Comparison of ENCODE assay signal across 38 cellular contexts in genomic region chr3:98025392-98025791, GRCh38. TPM values are rescaled to one million over a fixed set of nuclear protein-coding genes. Genes with fewer than 3 reads are reported as not detected.
"Had no signal": no experiment of that assay in that cellular context is flagged by ENCODE, and none has a peak within 500 bp of the region (broad histone marks: within the 10 kb centered on the region; RNA-seq: fewer than 3 reads in every experiment).

No MANE protein-coding gene starts in this region.

- H3K4me3 ChIP-seq: adrenal gland, body of pancreas, breast epithelium had no signal

- H3K36me3 ChIP-seq: adrenal gland, brain microvascular endothelial cell, breast epithelium had no signal

- ATAC-seq: activated CD8-positive, alpha-beta memory T cell treated with anti-CD3 and anti-CD28 coated beads, Interleukin-2, amount 10 ng/mL, durations not matched to agents 7 days and 5 days; activated CD8-positive, alpha-beta T cell treated with anti-CD3 and anti-CD28 coated beads, Interleukin-2, amount 10 ng/mL, durations not matched to agents 7 days and 5 days; activated naive CD4-positive, alpha-beta T cell treated with anti-CD3 and anti-CD28 coated beads, Interleukin-2, amount 50 U/mL, for 72 hours; activated T-helper 17 cell treated with anti-CD3 and anti-CD28 coated beads, Interleukin-2, amount 50 U/mL, for 72 hours; body of pancreas had no signal

- H3K36me3 Mint-ChIP-seq: activated CD4-positive, alpha-beta memory T cell treated with anti-CD3 and anti-CD28 coated beads for 36 hours; activated CD8-positive, alpha-beta memory T cell treated with anti-CD3 and anti-CD28 coated beads, Interleukin-2, amount 10 ng/mL, durations not matched to agents 7 days and 5 days; activated naive CD4-positive, alpha-beta T cell treated with anti-CD3 and anti-CD28 coated beads, Interleukin-2, amount 50 U/mL, for 72 hours; activated naive CD8-positive, alpha-beta T cell treated with anti-CD3 and anti-CD28 coated beads for 36 hours had no signal

- H3K4me1 ChIP-seq: body of pancreas, breast epithelium had no signal

- H3K4me3 Mint-ChIP-seq: activated B cell treated with CpG ODN at 0.5 μM for 24 hours; activated CD4-positive, alpha-beta memory T cell treated with anti-CD3 and anti-CD28 coated beads for 36 hours; activated CD4-positive, alpha-beta T cell treated with anti-CD3 and anti-CD28 coated beads, Interleukin-2, amount 10 ng/mL, durations not matched to agents 24 days and 14 days; activated CD8-positive, alpha-beta memory T cell treated with anti-CD3 and anti-CD28 coated beads, Interleukin-2, amount 10 ng/mL, durations not matched to agents 7 days and 5 days; activated CD8-positive, alpha-beta T cell treated with anti-CD3 and anti-CD28 coated beads, Interleukin-2, amount 10 ng/mL, durations not matched to agents 7 days and 5 days; activated naive CD4-positive, alpha-beta T cell treated with anti-CD3 and anti-CD28 coated beads for 36 hours; activated naive CD8-positive, alpha-beta T cell treated with anti-CD3 and anti-CD28 coated beads for 36 hours; activated T-cell treated with anti-CD3 and anti-CD28 coated beads, Interleukin-2, amount 50 U/mL, for 24 hours; activated T-helper 1 cell treated with anti-CD3 and anti-CD28 coated beads, Interleukin-12 subunit alpha, Interleukin-12 subunit beta, Interleukin-2, Interleukin-4 antibody, amounts not matched to agents 30 ng/mL and 10 ng/mL and 1 ng/mL, durations not matched to agents 14 hours and 24 hours and 36 hours; activated T-helper 17 cell treated with anti-CD3 and anti-CD28 coated beads, Interleukin-2, amount 50 U/mL, for 72 hours; T-helper 1 cell treated with Interleukin-12 subunit alpha and Interleukin-12 subunit beta and Interleukin-4 antibody, amounts not matched to agents 30 μg/mL and 1 μg/mL, for 36 hours; T-helper 2 cell treated with Interferon-gamma antibody and Interleukin-4, amounts not matched to agents 5 μg/mL and 100 μg/mL, for 36 hours had no signal

- H3K9me3 Mint-ChIP-seq: activated B cell treated with CpG ODN at 0.5 μM for 24 hours; activated CD4-positive, alpha-beta memory T cell treated with anti-CD3 and anti-CD28 coated beads for 36 hours; activated CD4-positive, alpha-beta T cell treated with anti-CD3 and anti-CD28 coated beads, Interleukin-2, amount 10 ng/mL, durations not matched to agents 24 days and 14 days; activated naive CD4-positive, alpha-beta T cell treated with anti-CD3 and anti-CD28 coated beads for 36 hours; activated naive CD4-positive, alpha-beta T cell treated with anti-CD3 and anti-CD28 coated beads, Interleukin-2, amount 50 U/mL, for 72 hours; activated naive CD8-positive, alpha-beta T cell treated with anti-CD3 and anti-CD28 coated beads for 36 hours; activated T-cell treated with anti-CD3 and anti-CD28 coated beads, Interleukin-2, amount 50 U/mL, for 24 hours; activated T-helper 1 cell treated with anti-CD3 and anti-CD28 coated beads, Interleukin-12 subunit alpha, Interleukin-12 subunit beta, Interleukin-2, Interleukin-4 antibody, amounts not matched to agents 30 ng/mL and 10 ng/mL and 1 ng/mL, durations not matched to agents 14 hours and 24 hours and 36 hours; activated T-helper 17 cell treated with anti-CD3 and anti-CD28 coated beads, Interleukin-2, amount 50 U/mL, for 72 hours; T-helper 2 cell treated with Interferon-gamma antibody and Interleukin-4, amounts not matched to agents 5 μg/mL and 100 μg/mL, for 36 hours had no signal

- H3K4me1 Mint-ChIP-seq: activated B cell treated with CpG ODN at 0.5 μM for 24 hours had no signal

- DNase-seq: activated B cell treated with CpG ODN at 0.5 μM for 24 hours; activated CD4-positive, alpha-beta memory T cell treated with anti-CD3 and anti-CD28 coated beads for 36 hours; activated CD4-positive, alpha-beta T cell treated with anti-CD3 and anti-CD28 coated beads for 4 hours; activated CD4-positive, alpha-beta T cell treated with anti-CD3 and anti-CD28 coated beads, Interleukin-2, amount 10 ng/mL, durations not matched to agents 24 days and 14 days; activated CD4-positive, alpha-beta T cell treated with anti-CD3 and anti-CD28 coated beads, Interleukin-2, amount 50 U/mL, for 1 hour; activated CD4-positive, alpha-beta T cell treated with anti-CD3 and anti-CD28 coated beads, Interleukin-2, amount 50 U/mL, for 4 hours; activated CD4-positive, CD25-positive, alpha-beta regulatory T cell treated with anti-CD3 and anti-CD28 coated beads, Interleukin-2, amount 50 U/mL, for 72 hours; activated CD8-positive, alpha-beta memory T cell treated with anti-CD3 and anti-CD28 coated beads for 24 hours; activated CD8-positive, alpha-beta memory T cell treated with anti-CD3 and anti-CD28 coated beads, Interleukin-2, amount 10 ng/mL, durations not matched to agents 7 days and 5 days; activated CD8-positive, alpha-beta memory T cell treated with anti-CD3 and anti-CD28 coated beads, Interleukin-2, amount 50 U/mL, for 48 hours; activated CD8-positive, alpha-beta T cell treated with anti-CD3 and anti-CD28 coated beads, Interleukin-2, amount 10 ng/mL, durations not matched to agents 7 days and 5 days; activated effector memory CD4-positive, alpha-beta T cell treated with anti-CD3 and anti-CD28 coated beads, Interleukin-2, amount 50 U/mL, for 16 hours; activated gamma-delta T cell treated with Interleukin-2 at 50 U/mL for 16 hours; activated naive CD4-positive, alpha-beta T cell; activated naive CD4-positive, alpha-beta T cell treated with anti-CD3 and anti-CD28 coated beads for 36 hours; activated naive CD4-positive, alpha-beta T cell treated with anti-CD3 and anti-CD28 coated beads, Interleukin-2, amount 50 U/mL, for 16 hours; activated naive CD8-positive, alpha-beta T cell treated with anti-CD3 and anti-CD28 coated beads for 36 hours; activated T-cell treated with anti-CD3 and anti-CD28 coated beads, Interleukin-2, amount 50 U/mL, for 24 hours; activated T-cell treated with anti-CD3 and anti-CD28 coated beads, Interleukin-2, amount 50 U/mL, for 48 hours; adrenal gland; amniotic stem cell; aorta; body of pancreas; brain microvascular endothelial cell; central memory CD4-positive, alpha-beta T cell; T-helper 2 cell; T-helper 9 cell had no signal

- H3K27ac ChIP-seq: adrenal gland, body of pancreas, brain microvascular endothelial cell, breast epithelium, VCaP had no signal

- H3K27me3 ChIP-seq: adrenal gland, body of pancreas, brain microvascular endothelial cell, breast epithelium had no signal

- H3K27ac Mint-ChIP-seq: activated B cell treated with CpG ODN at 0.5 μM for 24 hours; activated CD4-positive, alpha-beta memory T cell treated with anti-CD3 and anti-CD28 coated beads for 36 hours; activated CD4-positive, alpha-beta T cell treated with anti-CD3 and anti-CD28 coated beads, Interleukin-2, amount 10 ng/mL, durations not matched to agents 24 days and 14 days; activated CD8-positive, alpha-beta memory T cell treated with anti-CD3 and anti-CD28 coated beads, Interleukin-2, amount 10 ng/mL, durations not matched to agents 7 days and 5 days; activated CD8-positive, alpha-beta T cell treated with anti-CD3 and anti-CD28 coated beads, Interleukin-2, amount 10 ng/mL, durations not matched to agents 7 days and 5 days; activated naive CD4-positive, alpha-beta T cell treated with anti-CD3 and anti-CD28 coated beads for 36 hours; activated naive CD4-positive, alpha-beta T cell treated with anti-CD3 and anti-CD28 coated beads, Interleukin-2, amount 50 U/mL, for 72 hours; activated naive CD8-positive, alpha-beta T cell treated with anti-CD3 and anti-CD28 coated beads for 36 hours; activated T-cell treated with anti-CD3 and anti-CD28 coated beads, Interleukin-2, amount 50 U/mL, for 24 hours; activated T-helper 1 cell treated with anti-CD3 and anti-CD28 coated beads, Interleukin-12 subunit alpha, Interleukin-12 subunit beta, Interleukin-2, Interleukin-4 antibody, amounts not matched to agents 30 ng/mL and 10 ng/mL and 1 ng/mL, durations not matched to agents 14 hours and 24 hours and 36 hours; activated T-helper 17 cell treated with anti-CD3 and anti-CD28 coated beads, Interleukin-2, amount 50 U/mL, for 72 hours; T-helper 1 cell treated with Interleukin-12 subunit alpha and Interleukin-12 subunit beta and Interleukin-4 antibody, amounts not matched to agents 30 μg/mL and 1 μg/mL, for 36 hours; T-helper 2 cell treated with Interferon-gamma antibody and Interleukin-4, amounts not matched to agents 5 μg/mL and 100 μg/mL, for 36 hours had no signal

- H3K9me3 ChIP-seq: adrenal gland, body of pancreas, breast epithelium had no signal

- FAIRE-seq: astrocyte, TTC549 had no signal

- H3K27me3 Mint-ChIP-seq: activated CD4-positive, alpha-beta memory T cell treated with anti-CD3 and anti-CD28 coated beads for 36 hours; activated CD4-positive, alpha-beta T cell treated with anti-CD3 and anti-CD28 coated beads, Interleukin-2, amount 10 ng/mL, durations not matched to agents 24 days and 14 days; activated CD8-positive, alpha-beta memory T cell treated with anti-CD3 and anti-CD28 coated beads, Interleukin-2, amount 10 ng/mL, durations not matched to agents 7 days and 5 days; activated T-cell treated with anti-CD3 and anti-CD28 coated beads, Interleukin-2, amount 50 U/mL, for 24 hours; activated T-helper 17 cell treated with anti-CD3 and anti-CD28 coated beads, Interleukin-2, amount 50 U/mL, for 72 hours had no signal

RNA-seq across cellular contexts. Expression of gene GABRR3, which starts 9.7 kb away (rescaled TPM):
- total RNA-seq: activated B cell treated with CpG ODN at 0.5 μM for 24 hours; activated CD4-positive, alpha-beta memory T cell treated with anti-CD3 and anti-CD28 coated beads for 36 hours; activated CD8-positive, alpha-beta memory T cell treated with anti-CD3 and anti-CD28 coated beads, Interleukin-2, amount 10 ng/mL, durations not matched to agents 7 days and 5 days; activated CD8-positive, alpha-beta T cell treated with anti-CD3 and anti-CD28 coated beads, Interleukin-2, amount 10 ng/mL, durations not matched to agents 7 days and 5 days; activated naive CD4-positive, alpha-beta T cell treated with anti-CD3 and anti-CD28 coated beads for 36 hours; activated naive CD4-positive, alpha-beta T cell treated with anti-CD3 and anti-CD28 coated beads, Interleukin-2, amount 50 U/mL, for 72 hours; activated naive CD8-positive, alpha-beta T cell treated with anti-CD3 and anti-CD28 coated beads for 36 hours; activated T-helper 1 cell treated with anti-CD3 and anti-CD28 coated beads, Interleukin-12 subunit alpha, Interleukin-12 subunit beta, Interleukin-2, Interleukin-4 antibody, amounts not matched to agents 30 ng/mL and 10 ng/mL and 1 ng/mL, durations not matched to agents 14 hours and 24 hours and 36 hours; activated T-helper 17 cell treated with anti-CD3 and anti-CD28 coated beads, Interleukin-2, amount 50 U/mL, for 72 hours; aorta; astrocyte; body of pancreas; breast epithelium; cardiac septum; cerebellum had no signal
- polyA plus RNA-seq: adrenal gland, aorta had no signal
